In the genomic region with DNA sequence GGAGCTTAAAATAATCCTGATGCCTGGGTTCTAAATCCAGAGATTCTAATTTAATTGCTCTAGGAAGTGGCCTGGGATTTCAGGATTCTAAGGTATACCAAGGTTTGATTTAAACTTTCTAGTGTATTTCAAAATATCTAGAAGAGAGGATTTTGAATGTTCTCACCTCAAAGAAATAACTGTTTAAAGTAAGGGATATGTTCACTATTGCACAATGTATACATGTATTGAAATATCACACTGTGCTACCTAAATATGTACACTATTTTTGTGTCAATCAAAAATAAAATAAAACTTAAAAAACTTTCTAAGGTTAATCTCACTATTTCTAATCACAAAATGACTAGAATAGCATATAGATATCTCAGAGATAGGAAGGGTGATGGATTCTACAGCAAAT, we compare ENCODE assay signal across 2 cellular contexts.
TF ChIP-seq lines count a peak whose summit lies in the region.

No MANE protein-coding gene starts in this region.

TF ChIP-seq in HepG2, 621 proteins besides CTCF, POLR2A, EP300 and RAD21:
- TF ChIP-seq CEBPB (IDR thresholded peaks at IDR 0.05; ENCODE audit: borderline replicate concordance, low read depth, low read length): peak; percentile 49; the same call in 1 of the 2 replicates
- no peak for TF ChIP-seq ZNF350 (CRISPR knock-in tag; IDR thresholded peaks at IDR 0.05; ENCODE audit: borderline replicate concordance, low read depth)
- no peak for TF ChIP-seq AGO1 (IDR thresholded peaks at IDR 0.05; ENCODE audit: low read depth, low read length, poor library complexity, severe bottlenecking)
- no peak for TF ChIP-seq ZNF703 (CRISPR knock-in tag; IDR thresholded peaks at IDR 0.05; ENCODE audit: borderline replicate concordance)
- TF ChIP-seq ZNF484 (CRISPR knock-in tag; IDR thresholded peaks at IDR 0.05; ENCODE audit: borderline replicate concordance, low read depth): no peak

TF ChIP-seq in K562, 482 proteins besides CTCF, POLR2A, EP300 and RAD21:
- TF ChIP-seq U2AF2 (optimal IDR thresholded peaks at IDR 0.05; ENCODE audit: low read depth, low read length) (no peak), CEBPG (CRISPR knock-in tag; IDR thresholded peaks at IDR 0.05) (no peak), CEBPG (tag; conservative IDR thresholded peaks at IDR 0.05 in 1 of 2, IDR thresholded peaks at IDR 0.05 in 1 of 2) (peak in 1 of 2 experiments; percentile 73; a peak in 2 of 4 replicates), CEBPB (tag; IDR thresholded peaks at IDR 0.05) (peak; percentile 17; the same call in 1 of the 2 replicates), ZZZ3 (IDR thresholded peaks at IDR 0.05) (no peak)
- TF ChIP-seq, protein P1, sequence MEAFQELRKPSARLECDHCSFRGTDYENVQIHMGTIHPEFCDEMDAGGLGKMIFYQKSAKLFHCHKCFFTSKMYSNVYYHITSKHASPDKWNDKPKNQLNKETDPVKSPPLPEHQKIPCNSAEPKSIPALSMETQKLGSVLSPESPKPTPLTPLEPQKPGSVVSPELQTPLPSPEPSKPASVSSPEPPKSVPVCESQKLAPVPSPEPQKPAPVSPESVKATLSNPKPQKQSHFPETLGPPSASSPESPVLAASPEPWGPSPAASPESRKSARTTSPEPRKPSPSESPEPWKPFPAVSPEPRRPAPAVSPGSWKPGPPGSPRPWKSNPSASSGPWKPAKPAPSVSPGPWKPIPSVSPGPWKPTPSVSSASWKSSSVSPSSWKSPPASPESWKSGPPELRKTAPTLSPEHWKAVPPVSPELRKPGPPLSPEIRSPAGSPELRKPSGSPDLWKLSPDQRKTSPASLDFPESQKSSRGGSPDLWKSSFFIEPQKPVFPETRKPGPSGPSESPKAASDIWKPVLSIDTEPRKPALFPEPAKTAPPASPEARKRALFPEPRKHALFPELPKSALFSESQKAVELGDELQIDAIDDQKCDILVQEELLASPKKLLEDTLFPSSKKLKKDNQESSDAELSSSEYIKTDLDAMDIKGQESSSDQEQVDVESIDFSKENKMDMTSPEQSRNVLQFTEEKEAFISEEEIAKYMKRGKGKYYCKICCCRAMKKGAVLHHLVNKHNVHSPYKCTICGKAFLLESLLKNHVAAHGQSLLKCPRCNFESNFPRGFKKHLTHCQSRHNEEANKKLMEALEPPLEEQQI (IDR thresholded peaks at IDR 0.05): no peak
TF ChIP-seq in K562: peak in this region for 2.
